In genomic region chrX:1591863-1592127, GRCh38 we compare ENCODE assay signal across 8 cellular contexts. TPM values are rescaled to one million over a fixed set of nuclear protein-coding genes. Genes with fewer than 3 reads are reported as not detected.
DNase-seq lines count a peak whose midpoint lies in the region; TF ChIP-seq lines count a peak whose summit lies in the region.

No MANE protein-coding gene starts in this region.

- H3K18ac ChIP-seq in H9 (ENCODE audit: insufficient read length, low read depth, low read length): no peak overlapping the region

- no peak overlapping the region for H3K4ac ChIP-seq in H9 (ENCODE audit: low read depth, low read length)

- peaks cover 23% of the 10 kb centered on the region; the same call in 1 of the 2 replicates for H3K79me2 ChIP-seq in H9 (ENCODE audit: insufficient read depth, low read length)

- H3K27ac ChIP-seq in H9 (ENCODE audit: insufficient read length, low read depth, low read length) (no peak overlapping the region), VCaP (peak overlapping the region; percentile 88), left ventricle myocardium inferior (replicated peaks) (peak overlapping the region; percentile 89)

- H4K91ac ChIP-seq in H9 (ENCODE audit: insufficient read length, low read depth, low read length): no peak overlapping the region

- no peaks in the 10 kb centered on the region for H3K27me3 Mint-ChIP-seq in H9 (ENCODE audit: low read depth)

- H3K9me3 Mint-ChIP-seq in H9: peaks cover 0 to 2% of the 10 kb centered on the region in 2 experiments; a peak in 1 of 5 replicates

- H3K4me2 ChIP-seq in H9 (ENCODE audit: insufficient read depth, insufficient read length, low read length) (peak overlapping the region; percentile 28), skeletal muscle satellite cell (ENCODE audit: low read length) (peak overlapping the region; percentile 95)

- intact Hi-C loops in left ventricle myocardium inferior (cut with micrococcal nuclease): no loop called here

- TF ChIP-seq CTCF in H9 (conservative IDR thresholded peaks at IDR 0.05): no peak
- no peak for TF ChIP-seq CTCF in VCaP (conservative IDR thresholded peaks at IDR 0.05)
- TF ChIP-seq CTCF in left ventricle myocardium inferior (IDR thresholded peaks at IDR 0.05; ENCODE audit: borderline replicate concordance): no peak

- no peak overlapping the region for H3T11ph ChIP-seq in H9 (ENCODE audit: low read length)

- no peak overlapping the region for H4K8ac ChIP-seq in H9 (replicated peaks; ENCODE audit: insufficient read length, low read depth, low read length)

- H3K14ac ChIP-seq in H9 (ENCODE audit: insufficient read depth, low read length): peak overlapping the region; percentile 84

- peaks cover 13 to 14% of the 10 kb centered on the region in 2 experiments for H3K4me1 Mint-ChIP-seq in H9

- H3K27ac Mint-ChIP-seq in H9: peak overlapping the region; percentile 47 to 96 (median 94); a peak in 5 of 7 replicates

- peak overlapping the region; percentile 82 for H3K9ac ChIP-seq in H9 (ENCODE audit: extremely low read depth, insufficient read length, low read length)
- H3K9ac ChIP-seq in skeletal muscle satellite cell (ENCODE audit: low read depth, low read length): peak overlapping the region; percentile 95

- H4K5ac ChIP-seq in H9 (ENCODE audit: insufficient read length, low read depth, low read length): no peak overlapping the region

- peak overlapping the region; percentile 90 to 94 for H3K4me3 Mint-ChIP-seq in H9

- no peak overlapping the region for H3K56ac ChIP-seq in H9 (ENCODE audit: insufficient read length, low read depth, low read length)

- H3K4me1 ChIP-seq in H9 (ENCODE audit: insufficient read depth, low read length): no peaks in the 10 kb centered on the region
- peaks cover 46% of the 10 kb centered on the region for H3K4me1 ChIP-seq in left ventricle myocardium inferior
- H3K4me1 ChIP-seq in skeletal muscle satellite cell (ENCODE audit: control insufficient read depth, insufficient read depth, low read length): peaks cover 6% of the 10 kb centered on the region

- no peak overlapping the region for H2BK15ac ChIP-seq in H9 (ENCODE audit: low read depth, low read length)

- H3K4me3 ChIP-seq in left ventricle myocardium inferior (peak overlapping the region; percentile 90), skeletal muscle satellite cell (ENCODE audit: low read length) (peak overlapping the region; percentile 80)

- peaks cover 9% of the 10 kb centered on the region for H3K79me1 ChIP-seq in H9 (ENCODE audit: insufficient read depth, low read depth, low read length, poor library complexity, severe bottlenecking)

- no peak overlapping the region for H2BK20ac ChIP-seq in H9 (ENCODE audit: low read depth, low read length, poor library complexity, severe bottlenecking)

- peaks cover 3% of the 10 kb centered on the region for H3K23me2 ChIP-seq in H9 (ENCODE audit: insufficient read length, low read depth, low read length, poor library complexity, severe bottlenecking)

- DNase-seq in H9 (no peak), left ventricle myocardium inferior (no peak), glomerular visceral epithelial cell (ENCODE audit: extremely low spot score) (no peak), SKM-1 treated with dmso at 0.1 percent for 144 hours (lab: John Stamatoyannopoulos, UW; ENCODE audit: unreplicated experiment) (no peak), COLO668 (lab: John Stamatoyannopoulos, UW; ENCODE audit: unreplicated experiment) (no peak)
- DNase-seq in NK-92 treated with Interleukin-12 subunit alpha and Interleukin-12 subunit beta, amount 100 ng/mL, for 24 hours (lab: John Stamatoyannopoulos, UW): no peak

- H3K9me3 ChIP-seq in H9 (ENCODE audit: control insufficient read depth, low read depth, low read length) (no peaks in the 10 kb centered on the region), left ventricle myocardium inferior (replicated peaks) (no peaks in the 10 kb centered on the region), skeletal muscle satellite cell (replicated peaks; ENCODE audit: low read length) (no peaks in the 10 kb centered on the region)

- H3K36me3 ChIP-seq in left ventricle myocardium inferior (peaks cover 33% of the 10 kb centered on the region), skeletal muscle satellite cell (ENCODE audit: insufficient read depth, low read length) (peaks cover 26% of the 10 kb centered on the region)

- WGBS in H9 (ENCODE audit: extremely low coverage, insufficient read length, low lambda C conversion rate): no CpG with 5 or more reads among the region's 19 CpGs

- peaks cover 4% of the 10 kb centered on the region for H4K20me1 ChIP-seq in H9 (ENCODE audit: control insufficient read depth, insufficient read depth, insufficient read length)

- H3K23ac ChIP-seq in H9 (ENCODE audit: insufficient read length, low read depth, low read length): no peak overlapping the region

- H3K36me3 Mint-ChIP-seq in H9 (ENCODE audit: insufficient read depth in 1 of 3, low read depth in 3 of 3): peaks cover 26 to 38% (median 35%) of the 10 kb centered on the region in 3 experiments

- no peak overlapping the region for H2BK120ac ChIP-seq in H9 (ENCODE audit: low read depth, low read length, poor library complexity, severe bottlenecking)

- no peak overlapping the region for H2BK5ac ChIP-seq in H9 (ENCODE audit: insufficient read length, low read length)

- no peak overlapping the region for H2AK5ac ChIP-seq in H9 (ENCODE audit: insufficient read length, low read length)

- no peak overlapping the region for H2BK12ac ChIP-seq in H9 (ENCODE audit: insufficient read length, low read depth, low read length)

- H3K27me3 ChIP-seq in H9 (ENCODE audit: insufficient read depth, low read length): no peaks in the 10 kb centered on the region
- H3K27me3 ChIP-seq in left ventricle myocardium inferior (ENCODE audit: low read depth): no peaks in the 10 kb centered on the region
- H3K27me3 ChIP-seq in skeletal muscle satellite cell (ENCODE audit: control insufficient read depth, insufficient read depth, low read length): no peaks in the 10 kb centered on the region

- no peak overlapping the region for H2AFZ ChIP-seq in H9 (ENCODE audit: low read length)

RNA-seq across cellular contexts. Expression of gene AKAP17A, which starts 0.4 kb away (rescaled TPM):
- 39.7 and 42.1 TPM in 2 replicates for total RNA-seq in H9 (2021)
- total RNA-seq in left ventricle myocardium inferior: 15.8 TPM
- 19.7 and 22.8 TPM in 2 replicates for total RNA-seq in skeletal muscle satellite cell (2012; rRNA removed)

RNA-seq across cellular contexts. Expression of gene ASMT, which starts 23.1 kb away (rescaled TPM):
- total RNA-seq in H9 (2021) (1.0 and 1.4 TPM in 2 replicates), left ventricle myocardium inferior (not detected)
- not detected in 2 replicates for total RNA-seq in skeletal muscle satellite cell (2012; rRNA removed)

RNA-seq across cellular contexts. Expression of gene P2RY8, which starts 54.8 kb away (rescaled TPM):
- total RNA-seq in H9 (2021) (not detected in 2 replicates), left ventricle myocardium inferior (1.9 TPM)
- total RNA-seq in skeletal muscle satellite cell (2012; rRNA removed): under 0.01 TPM in 1 of 2 replicates, not detected in the other
